ENCODE assay signal across 22 cellular contexts in genomic region chr20:45500022-45500421, GRCh38. TPM values are rescaled to one million over a fixed set of nuclear protein-coding genes. Genes with fewer than 3 reads are reported as not detected.
DNase-seq lines count a peak whose midpoint lies in the region; ATAC-seq and TF ChIP-seq lines count a peak whose summit lies in the region.
"Had no signal": no experiment of that assay in that cellular context is flagged by ENCODE, and none has a peak within 500 bp of the region (broad histone marks: within the 10 kb centered on the region; RNA-seq: fewer than 3 reads in every experiment).

No MANE protein-coding gene starts in this region.

- H3K36me3 ChIP-seq in colonic mucosa (no peaks in the 10 kb centered on the region), mucosa of descending colon (ENCODE audit: low read depth) (no peaks in the 10 kb centered on the region)
- H3K36me3 ChIP-seq: SJSA1 had no signal

- H3K9me3 ChIP-seq in colonic mucosa (no peaks in the 10 kb centered on the region), mucosa of descending colon (no peaks in the 10 kb centered on the region)
- H3K9me3 ChIP-seq: SJSA1 had no signal

- H3K27me3 ChIP-seq in colonic mucosa, result no peaks in the 10 kb centered on the region

- TF ChIP-seq CTCF in colonic mucosa (IDR thresholded peaks at IDR 0.05), result no peak
- no peak for TF ChIP-seq CTCF in mucosa of descending colon (IDR thresholded peaks at IDR 0.05)

- H3K27ac ChIP-seq in colonic mucosa, result no peak overlapping the region
- H3K27ac ChIP-seq: GM23248, RWPE1, SJSA1 had no signal

- H3K9ac ChIP-seq in colonic mucosa (ENCODE audit: low read depth in 2 of 2, low read length in 2 of 2), result no peak overlapping the region
- H3K9ac ChIP-seq: GM23248 had no signal

- peak; percentile 32 for DNase-seq in HuH-7 (ENCODE audit: low spot score)
- DNase-seq in colonic mucosa, result peak; percentile 85
- DNase-seq in mucosa of descending colon, result peak; percentile 87 to 88 (median 87)
- no peak for DNase-seq in NOMO-1 treated with dmso at 0.1 percent for 144 hours (lab: John Stamatoyannopoulos, UW; ENCODE audit: unreplicated experiment)
- no peak for DNase-seq in NK-92 (lab: John Stamatoyannopoulos, UW; ENCODE audit: unreplicated experiment)
- DNase-seq: ACHN, DMS153, GDM1, GM23248, KG1, MV-4-11, NCI-H187, NCI-H2107, NCI-H2227 treated with DMSO at 0.1 percent for 48 hours, NCI-H510A treated with DMSO at 0.1 percent for 48 hours, NCI-H774 had no signal

- peaks cover 4% of the 10 kb centered on the region for H3K4me1 ChIP-seq in colonic mucosa
- H3K4me1 ChIP-seq in mucosa of descending colon (ENCODE audit: low read depth), result peaks cover 18% of the 10 kb centered on the region
- H3K4me1 ChIP-seq: SJSA1 had no signal

- no peak overlapping the region for H3K4me3 ChIP-seq in colonic mucosa
- no peak overlapping the region for H3K4me3 ChIP-seq in mucosa of descending colon
- H3K4me3 ChIP-seq: GM23248, SJSA1 had no signal

- ATAC-seq in mucosa of descending colon (peak; percentile 96), GM18861 (IDR thresholded peaks at IDR 0.05; ENCODE audit: unreplicated experiment) (no peak), GM19395 (IDR thresholded peaks at IDR 0.05; ENCODE audit: unreplicated experiment) (no peak)
- ATAC-seq: HCT116 had no signal

- intact Hi-C loops in colonic mucosa (cut with DNase I) (no loop called here), mucosa of descending colon (cut with DNase I, micrococcal nuclease) (no loop called here)

RNA-seq across cellular contexts. Expression of gene SPINT3, which starts 15.4 kb away (rescaled TPM):
- total RNA-seq in colonic mucosa (not detected), mucosa of descending colon (not detected)
- total RNA-seq: Daoy, GM23248, SJSA1 had no signal

RNA-seq across cellular contexts. Expression of gene WFDC2, which starts 30.5 kb away (rescaled TPM):
- 100 to 1,000 TPM; 117 to 285 TPM for total RNA-seq in colonic mucosa
- total RNA-seq in mucosa of descending colon, result 100 to 1,000 TPM in 1 of 3 donors, 10 to 100 TPM in 2; 65.7 to 183 (median 78.0) TPM
- total RNA-seq: Daoy, GM23248, SJSA1 had no signal

RNA-seq across cellular contexts. Expression of gene WFDC6, which starts 39.3 kb away (rescaled TPM):
- total RNA-seq in colonic mucosa (not detected), mucosa of descending colon (not detected)
- total RNA-seq: Daoy, GM23248, SJSA1 had no signal

RNA-seq across cellular contexts. Expression of gene EPPIN, which starts 47.2 kb away (rescaled TPM):
- not detected for total RNA-seq in colonic mucosa
- total RNA-seq in mucosa of descending colon, result not detected
- total RNA-seq: Daoy, GM23248, SJSA1 had no signal

Comparison
In these comparisons a context has a peak if more than half of its experiments do, and no peak if none do; other contexts are left out.
1. DNase-seq: peak in HuH-7 (single experiment), colonic mucosa (single experiment) and mucosa of descending colon (3 of 3); none in NOMO-1 treated with dmso at 0.1 percent for 144 hours (single experiment) and NK-92 (single experiment).